9 cellular contexts compared by ENCODE assay signal in the genomic region with DNA sequence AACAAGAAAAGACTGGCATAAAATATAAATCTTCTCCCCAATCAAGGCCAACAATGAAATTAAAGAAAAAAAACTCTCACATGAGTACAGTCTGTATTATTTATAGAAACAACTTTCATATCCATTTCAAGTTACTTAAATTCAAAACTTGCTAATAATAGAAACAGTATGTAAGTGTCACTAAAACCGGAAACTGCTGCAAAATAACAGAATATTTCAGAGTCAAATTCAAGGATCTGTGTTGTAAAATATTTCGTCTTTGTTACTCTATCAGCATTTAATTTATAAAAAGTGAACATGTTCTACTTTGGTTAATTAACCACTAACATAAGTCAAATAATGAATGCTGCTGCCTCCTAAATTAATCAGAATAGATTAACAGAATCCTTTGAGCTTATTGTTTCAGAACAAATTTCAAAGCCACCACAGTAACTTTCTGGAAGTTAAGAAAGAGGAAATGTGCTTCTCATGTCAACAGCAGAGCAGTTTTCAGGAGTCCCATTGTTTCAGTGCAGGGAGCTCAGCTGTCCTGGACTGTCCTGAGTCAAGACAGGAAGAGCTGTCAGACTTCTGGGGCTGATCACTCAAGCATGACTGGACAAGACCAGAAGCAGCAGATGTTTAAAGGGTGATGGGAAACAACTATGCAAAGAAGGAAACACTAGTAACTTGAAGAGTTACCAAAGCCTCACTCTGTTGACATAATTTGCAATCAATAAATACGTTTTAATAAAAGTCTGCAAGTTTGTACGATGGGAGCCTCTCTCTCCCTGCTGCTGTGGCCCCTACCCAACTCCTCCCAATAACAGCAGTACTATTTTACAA.
A peak's percentile ranks its signal among the peaks of the same experiment; 100 is the strongest.
DNase-seq lines count a peak whose midpoint lies in the region; ATAC-seq, FAIRE-seq and TF ChIP-seq lines count a peak whose summit lies in the region.
"Had no signal": no experiment of that assay in that cellular context is flagged by ENCODE, and none has a peak within 500 bp of the region (broad histone marks: within the 10 kb centered on the region; RNA-seq: fewer than 3 reads in every experiment).

No MANE protein-coding gene starts in this region.

- no peaks in the 10 kb centered on the region for H4K20me1 ChIP-seq in GM12878 (ENCODE audit: control insufficient read depth, insufficient read depth)

- H2AFZ ChIP-seq in GM12878 (ENCODE audit: control insufficient read depth, low read depth, low read length): no peak overlapping the region

- intact Hi-C loops in GM12878 (cut with micrococcal nuclease; ENCODE audit: unreplicated experiment): loop anchor here (2.0 to 5.0 kb wide), 3 partner anchors 71 to 142 kb away; no protein-coding TSS in a partner anchor
- intact Hi-C loops in kidney (cut with DNase I): no loop called here
- intact Hi-C loops in stomach (cut with DNase I; ENCODE audit: low total_unique reads): no loop called here

- H3K27me3 ChIP-seq in GM12878 (replicated peaks in 1 of 2; ENCODE audit: control insufficient read depth in 2 of 2, insufficient read depth in 2 of 2, low read length in 1 of 2) (no peaks in the 10 kb centered on the region), stomach (no peaks in the 10 kb centered on the region)

- POLR2A ChIA-PET in GM12878 (lab: Charles Lee): interaction anchor here (1.0 kb wide), 1 partner anchor 76 kb away, joined by 3 read pairs; no protein-coding TSS in a partner anchor

- 1% methylated on average over 4 of the region's 4 CpGs for WGBS in GM12878 (ENCODE audit: insufficient coverage, insufficient replicate concordance, low lambda C conversion rate, missing lambda C conversion rate)
- WGBS in stomach, 5 donors: 13 to 26% (median 15%) methylated on average over 4 of the region's 4 CpGs

- peak; percentile 22 for DNase-seq in NCI-H2171 treated with DMSO at 0.1 percent for 48 hours (lab: John Stamatoyannopoulos, UW)
- DNase-seq in NCI-H2171 (lab: John Stamatoyannopoulos, UW): no peak
- peak; percentile 28 to 68 for DNase-seq in NCI-H524 (lab: John Stamatoyannopoulos, UW)
- peak; percentile 88 for DNase-seq in GM12878 (ENCODE audit: low read depth, low spot score)
- no peak for DNase-seq in kidney
- no peak for DNase-seq in stomach
- DNase-seq in NCI-H2107 (lab: John Stamatoyannopoulos, UW): no peak

- SMC1A ChIA-PET in GM12878 (lab: Charles Lee; ENCODE audit: uncharacterized antibody, unreplicated experiment): interaction anchor here (0.8 to 1.6 kb wide), 9 partner anchors 9 to 520 kb away, joined by 3 to 5 read pairs (median 3); no protein-coding TSS in a partner anchor

- H3K9ac ChIP-seq in GM12878 (ENCODE audit: control insufficient read depth, insufficient read depth, low read length) (no peak overlapping the region), kidney (ENCODE audit: low read length in 2 of 2) (no peak overlapping the region)

- no peak for TF ChIP-seq CTCF in GM12878 (IDR thresholded peaks at IDR 0.05 in 2 of 3, conservative IDR thresholded peaks at IDR 0.05 in 1 of 3; ENCODE audit: control insufficient read depth in 2 of 3, extremely low read depth in 1 of 3, insufficient read depth in 1 of 3, low read depth in 3 of 3, low read length in 3 of 3)
- TF ChIP-seq CTCF in kidney (IDR thresholded peaks at IDR 0.05; ENCODE audit: borderline replicate concordance, extremely low read depth, insufficient read depth): no peak
- no peak for TF ChIP-seq CTCF in stomach (IDR thresholded peaks at IDR 0.05)

- H3K9me3 ChIP-seq in GM12878 (replicated peaks; ENCODE audit: control insufficient read depth, insufficient read depth, low read length): peaks cover 2% of the 10 kb centered on the region; the same call in 1 of the 3 replicates
- H3K9me3 ChIP-seq in kidney (ENCODE audit: control insufficient read depth in 1 of 2, low read length in 2 of 2): no peaks in the 10 kb centered on the region
- no peaks in the 10 kb centered on the region for H3K9me3 ChIP-seq in stomach

- CTCF ChIA-PET in GM12878 (lab: Yijun Ruan, JAX): interaction anchor here (1.2 to 1.6 kb wide), 2 partner anchors 13 to 520 kb away, joined by 3 to 4 read pairs; no protein-coding TSS in a partner anchor

- H3K27ac ChIP-seq in GM12878 (ENCODE audit: control insufficient read depth, insufficient read depth) (peak overlapping the region; percentile 63), kidney (ENCODE audit: low read depth in 2 of 2, low read length in 2 of 2) (peak overlapping the region; percentile 14 to 48), stomach (peak overlapping the region in 4 of 5 donors; percentile 20 to 60 (median 38))

- peak; percentile 88 for FAIRE-seq in GM12878 (lab: Jason Lieb, UNC)
- peak; percentile 85 for FAIRE-seq in kidney (lab: Jason Lieb, UNC)
- FAIRE-seq: A204.1 had no signal

- RAD21 ChIA-PET in GM12878 (lab: Charles Lee; ENCODE audit: unreplicated experiment): interaction anchor here (0.7 to 1.2 kb wide), 5 partner anchors 11 to 1574 kb away, joined by 3 read pairs; no protein-coding TSS in a partner anchor

- H3K4me2 ChIP-seq in GM12878 (ENCODE audit: control insufficient read depth, insufficient read depth): peak overlapping the region; percentile 80

- peaks cover 41% of the 10 kb centered on the region for H3K79me2 ChIP-seq in GM12878 (ENCODE audit: control insufficient read depth, insufficient read depth, low read length)

- H3K36me3 ChIP-seq in GM12878 (ENCODE audit: control insufficient read depth in 2 of 2, insufficient read depth in 2 of 2, low read length in 1 of 2): no peaks in the 10 kb centered on the region
- no peaks in the 10 kb centered on the region for H3K36me3 ChIP-seq in kidney (ENCODE audit: control insufficient read depth in 1 of 2, insufficient read depth in 2 of 2, low read length in 2 of 2)
- H3K36me3 ChIP-seq in stomach: no peaks in the 10 kb centered on the region

- peaks cover 40% of the 10 kb centered on the region for H3K4me1 ChIP-seq in GM12878 (ENCODE audit: control insufficient read depth, insufficient read depth, low read length)
- peaks cover 36 to 59% of the 10 kb centered on the region in 2 donors for H3K4me1 ChIP-seq in kidney (ENCODE audit: control insufficient read depth in 1 of 2, insufficient read depth in 1 of 2, low read depth in 1 of 2, low read length in 2 of 2)
- peaks cover 33 to 79% (median 62%) of the 10 kb centered on the region in 4 donors for H3K4me1 ChIP-seq in stomach

- H3K4me3 ChIP-seq in GM12878 (0 out of 2 replicates have a peak overlapping the region, but pooled peaks have one; percentile 13), kidney (ENCODE audit: low read length in 2 of 2) (no peak overlapping the region), stomach (no peak overlapping the region)

- ATAC-seq in HG02623 (IDR thresholded peaks at IDR 0.05; ENCODE audit: unreplicated experiment) (peak; percentile 91), GM12878 (peak; percentile 95)

- BruUV-seq in GM12878 (replicated peaks; lab: Mats Ljungman, UMichigan): no TSS peak

- no peak for TF ChIP-seq RAD21 in GM12878 (IDR thresholded peaks at IDR 0.05; ENCODE audit: insufficient read depth, low read depth, low read length)

- TF ChIP-seq POLR2A in GM12878 (IDR thresholded peaks at IDR 0.05; ENCODE audit: low read depth, low read length) (no peak), stomach (IDR thresholded peaks at IDR 0.05) (no peak)

- peak; percentile 33 to 79; a peak in 3 of 4 replicates for TF ChIP-seq EP300 in GM12878 (IDR thresholded peaks at IDR 0.05; ENCODE audit: borderline replicate concordance in 1 of 2, control insufficient read depth in 1 of 2, low read depth in 2 of 2, low read length in 2 of 2)
- TF ChIP-seq EP300 in stomach (IDR thresholded peaks at IDR 0.05): no peak

- in situ Hi-C loops in GM12878 (cut with MboI): no loop called here

TF ChIP-seq in GM12878, 131 proteins besides CTCF, POLR2A, EP300 and RAD21 (continues in another document):
- 0 out of 2 replicates have a peak, but pooled peaks have one; percentile 22 for TF ChIP-seq ZNF384 (IDR thresholded peaks at IDR 0.05; ENCODE audit: borderline replicate concordance, low read depth, low read length)
- peak; percentile 96 for TF ChIP-seq NFIC (IDR thresholded peaks at IDR 0.05; ENCODE audit: low read depth, low read length)
- TF ChIP-seq GATAD2B (conservative IDR thresholded peaks at IDR 0.05; ENCODE audit: low read depth): no peak; the same call in 1 of the 2 replicates
- TF ChIP-seq NFYA (IDR thresholded peaks at IDR 0.05; ENCODE audit: borderline replicate concordance, low read depth, low read length): no peak
- peak; percentile 45; the same call in 1 of the 2 replicates for TF ChIP-seq ATF7 (IDR thresholded peaks at IDR 0.05; ENCODE audit: low read depth)
- no peak for TF ChIP-seq SIN3A (IDR thresholded peaks at IDR 0.05; ENCODE audit: low read depth, low read length)
- peak; percentile 58; the same call in 1 of the 2 replicates for TF ChIP-seq BCL11A (IDR thresholded peaks at IDR 0.05; ENCODE audit: low read depth, low read length)
- 0 out of 2 replicates have a peak, but pooled peaks have one; percentile 54 for TF ChIP-seq NBN (IDR thresholded peaks at IDR 0.05)
- 0 out of 2 replicates have a peak, but pooled peaks have one; percentile 39 for TF ChIP-seq TCF7 (IDR thresholded peaks at IDR 0.05; ENCODE audit: borderline replicate concordance)
- peak; percentile 59 for TF ChIP-seq TBL1XR1 (IDR thresholded peaks at IDR 0.05; ENCODE audit: low read depth, low read length)
- 0 out of 2 replicates have a peak, but pooled peaks have one; percentile 15 for TF ChIP-seq GABPA (IDR thresholded peaks at IDR 0.05; ENCODE audit: low read depth)
- peak; percentile 23 to 33; a peak in 2 of 4 replicates for TF ChIP-seq BHLHE40 (IDR thresholded peaks at IDR 0.05; ENCODE audit: borderline replicate concordance in 1 of 2, low read depth in 2 of 2, low read length in 1 of 2)
- TF ChIP-seq IRF4 (IDR thresholded peaks at IDR 0.05; ENCODE audit: low read depth, low read length): peak; percentile 85
- TF ChIP-seq HDAC2 (IDR thresholded peaks at IDR 0.05): no peak
- peak; percentile 99 for TF ChIP-seq PAX8 (IDR thresholded peaks at IDR 0.05)
- TF ChIP-seq IKZF1 (conservative IDR thresholded peaks at IDR 0.05): peak; percentile 94
- TF ChIP-seq RUNX3 (IDR thresholded peaks at IDR 0.05; ENCODE audit: low read length): peak; percentile 72

Comparison
In these comparisons a context has a peak if more than half of its experiments do, and no peak if none do; other contexts are left out.
1. DNase-seq: peak in NCI-H2171 treated with DMSO at 0.1 percent for 48 hours (single experiment), NCI-H524 (2 of 2) and GM12878 (single experiment); none in NCI-H2171 (single experiment), kidney (single experiment), stomach (single experiment) and NCI-H2107 (single experiment).
2. Peak in every context shown above with its lines, with median percentiles within 50 percentile points of each other: H3K27ac ChIP-seq.